Comparison of ENCODE assay signal across 8 cellular contexts in genomic region chrX:152817082-152817744, GRCh38. TPM values are rescaled to one million over a fixed set of nuclear protein-coding genes. Genes with fewer than 3 reads are reported as not detected.
A peak's percentile ranks its signal among the peaks of the same experiment; 100 is the strongest.
DNase-seq lines count a peak whose midpoint lies in the region; ATAC-seq, FAIRE-seq and TF ChIP-seq lines count a peak whose summit lies in the region.

No MANE protein-coding gene starts in this region.

- H2AFZ ChIP-seq in PC-9 = no peak overlapping the region

- no peak for TF ChIP-seq POLR2A in A549 (IDR thresholded peaks at IDR 0.05; ENCODE audit: low read length)

- no peak for FAIRE-seq in A549 (lab: Jason Lieb, UNC)

- H3K27ac ChIP-seq in A549 (no peak overlapping the region), PC-9 (no peak overlapping the region)

- TF ChIP-seq RAD21 in A549 (conservative IDR thresholded peaks at IDR 0.05 in 1 of 2, IDR thresholded peaks at IDR 0.05 in 1 of 2) = peak; percentile 73 to 74

- intact Hi-C loops in PC-9 (cut with micrococcal nuclease; ENCODE audit: unreplicated experiment) = loop anchor here (1.0 kb wide), 2 partner anchors 175 to 1068 kb away; no protein-coding TSS in a partner anchor

- no peak overlapping the region for H3K4me3 ChIP-seq in A549
- H3K4me3 ChIP-seq in GM06990 (replicated peaks; ENCODE audit: low read depth, low read length) = no peak overlapping the region
- H3K4me3 ChIP-seq in PC-9 = no peak overlapping the region

- H3K9me3 ChIP-seq in A549 = no peaks in the 10 kb centered on the region
- H3K9me3 ChIP-seq in PC-9 (ENCODE audit: insufficient read depth, low read depth) = no peaks in the 10 kb centered on the region

- ATAC-seq in A549 (peak; percentile 66 to 85; a peak in 3 of 6 replicates), HG03565 (IDR thresholded peaks at IDR 0.05; ENCODE audit: unreplicated experiment) (no peak)

- WGBS in A549 (ENCODE audit: missing lambda C conversion rate) = 6% methylated on average over 6 of the region's 6 CpGs

- CTCF ChIA-PET in A549 (lab: Yijun Ruan, JAX) (interaction anchor here (0.7 to 2.7 kb wide), 12 partner anchors 8 to 1111 kb away, joined by 3 to 10 read pairs (median 3); partner anchors contain the start of genes CETN2 and NSDHL), PC-9 (lab: Charles Lee) (no interaction called here)

- 0 out of 2 replicates have a peak, but pooled peaks cover 6% of the 10 kb centered on the region for H3F3A ChIP-seq in PC-9 (ENCODE audit: insufficient read depth, low read depth)

- H3K27me3 ChIP-seq in GM06990 (replicated peaks; ENCODE audit: control insufficient read depth, insufficient read depth, low read length) (no peaks in the 10 kb centered on the region), PC-9 (ENCODE audit: insufficient read depth, low read depth) (no peaks in the 10 kb centered on the region)

- H3K79me2 ChIP-seq in PC-9 (ENCODE audit: low read depth) = no peaks in the 10 kb centered on the region

- H3K4me1 ChIP-seq in A549 = no peaks in the 10 kb centered on the region
- no peaks in the 10 kb centered on the region for H3K4me1 ChIP-seq in PC-9 (replicated peaks; ENCODE audit: insufficient read depth)

- no peak for TF ChIP-seq EP300 in A549 (IDR thresholded peaks at IDR 0.05)

- H4K20me1 ChIP-seq in PC-9 (ENCODE audit: insufficient read depth) = no peaks in the 10 kb centered on the region

- no peaks in the 10 kb centered on the region for H3K36me3 ChIP-seq in GM06990 (ENCODE audit: control insufficient read depth, insufficient read depth, low read length)
- no peaks in the 10 kb centered on the region for H3K36me3 ChIP-seq in PC-9 (ENCODE audit: low read depth)

- H3K4me2 ChIP-seq in A549 (no peak overlapping the region; the same call in 2 of the 3 replicates), PC-9 (no peak overlapping the region)

- DNase-seq in A549 (ENCODE audit: low read depth in 1 of 2, low spot score in 1 of 2) = peak in 1 of 2 experiments; percentile 38
- DNase-seq in GM06990 (ENCODE audit: extremely low read depth, insufficient read length) = no peak
- DNase-seq in PC-9 = peak in 1 of 2 experiments; percentile 37
- peak; percentile 24 for DNase-seq in fibroblast of gingiva (ENCODE audit: low read depth)
- peak; percentile 10 for DNase-seq in stromal cell of bone marrow (ENCODE audit: low read depth)
- DNase-seq in T-helper 1 cell = no peak
- DNase-seq in stimulated activated CD4-positive, alpha-beta T cell treated with anti-CD3 and anti-CD28 coated beads, Interleukin-4, amount 100 ng/mL, for 1 hour = no peak

- TF ChIP-seq CTCF in A549 (IDR thresholded peaks at IDR 0.05) (peak; percentile 65), GM06990 (IDR thresholded peaks at IDR 0.05; ENCODE audit: insufficient read depth, low read length, poor library complexity, severe bottlenecking) (peak; percentile 56), PC-9 (conservative IDR thresholded peaks at IDR 0.05) (peak; percentile 78)

- no TSS peak for BruUV-seq in PC-9 (replicated peaks; lab: Mats Ljungman, UMichigan)

- no peaks in the 10 kb centered on the region for H3K9me2 ChIP-seq in PC-9 (ENCODE audit: insufficient read depth)

- POLR2A ChIA-PET in A549 (lab: Yijun Ruan, JAX) (no interaction called here), PC-9 (lab: Charles Lee; ENCODE audit: unreplicated experiment) (no interaction called here)

TF ChIP-seq in A549, 52 proteins besides CTCF, POLR2A, EP300 and RAD21:
- TF ChIP-seq TFCP2L1 (CRISPR knock-in tag; IDR thresholded peaks at IDR 0.05) = no peak
- peak; percentile 73 for TF ChIP-seq SMC3 (IDR thresholded peaks at IDR 0.05)

RNA-seq across cellular contexts. Expression of gene CETN2, which starts 13.3 kb away (rescaled TPM):
- polyA plus RNA-seq in A549 (2011; rRNA removed) = 64.7 and 69.2 TPM in 2 replicates
- 23.6 and 25.2 TPM in 2 replicates for polyA plus RNA-seq in A549 (2012; cell fraction: cytosol; rRNA removed)
- polyA plus RNA-seq in A549 (2012; cell fraction: nucleus; rRNA removed) = 6.3 and 9.7 TPM in 2 replicates
- 77.8 to 87.3 TPM (median 82.6 TPM) in 3 replicates for polyA plus RNA-seq in A549 (2017; fragmentation: RNase III; extraction: RNeasy Plus Mini Kit Qiagen cat#74134 plus additional on column Dnase treatment)
- polyA minus RNA-seq in A549 (2011; rRNA and poly(A)+ RNA removed) = 6.9 TPM in 2 replicates
- 66.9 and 78.6 TPM in 2 replicates for total RNA-seq in PC-9 (2021)

RNA-seq across cellular contexts. Expression of gene NSDHL, which starts 13.7 kb away (rescaled TPM):
- 24.9 and 26.9 TPM in 2 replicates for polyA plus RNA-seq in A549 (2011; rRNA removed)
- polyA plus RNA-seq in A549 (2012; cell fraction: cytosol; rRNA removed) = 38.5 and 39.1 TPM in 2 replicates
- polyA plus RNA-seq in A549 (2012; cell fraction: nucleus; rRNA removed) = 39.5 and 46.0 TPM in 2 replicates
- 43.0 to 51.3 TPM (median 50.5 TPM) in 3 replicates for polyA plus RNA-seq in A549 (2017; fragmentation: RNase III; extraction: RNeasy Plus Mini Kit Qiagen cat#74134 plus additional on column Dnase treatment)
- 16.5 and 21.6 TPM in 2 replicates for polyA minus RNA-seq in A549 (2011; rRNA and poly(A)+ RNA removed)
- total RNA-seq in PC-9 (2021) = 40.9 and 55.1 TPM in 2 replicates

RNA-seq across cellular contexts. Expression of gene MAGEA6, which starts 47.7 kb away (rescaled TPM):
- polyA plus RNA-seq in A549 (2011; rRNA removed) (15.2 and 21.2 TPM in 2 replicates), A549 (2017; fragmentation: RNase III; extraction: RNeasy Plus Mini Kit Qiagen cat#74134 plus additional on column Dnase treatment) (10.2 to 11.3 TPM (median 10.9 TPM) in 3 replicates)
- polyA plus RNA-seq in A549 (2012; cell fraction: cytosol; rRNA removed) = 7.4 and 8.6 TPM in 2 replicates
- polyA plus RNA-seq in A549 (2012; cell fraction: nucleus; rRNA removed) = 5.9 and 6.1 TPM in 2 replicates
- polyA minus RNA-seq in A549 (2011; rRNA and poly(A)+ RNA removed) = 9.6 and 12.0 TPM in 2 replicates
- total RNA-seq in PC-9 (2021) = 116 and 122 TPM in 2 replicates

RNA-seq across cellular contexts. Expression of gene CSAG3, which starts 58.2 kb away (rescaled TPM):
- polyA plus RNA-seq in A549 (2011; rRNA removed) (0.10 TPM in 1 of 2 replicates, not detected in the other), A549 (2017; fragmentation: RNase III; extraction: RNeasy Plus Mini Kit Qiagen cat#74134 plus additional on column Dnase treatment) (not detected in 3 replicates)
- polyA plus RNA-seq in A549 (2012; cell fraction: cytosol; rRNA removed) = not detected in 2 replicates
- polyA plus RNA-seq in A549 (2012; cell fraction: nucleus; rRNA removed) = not detected in 2 replicates
- polyA minus RNA-seq in A549 (2011; rRNA and poly(A)+ RNA removed) = not detected in 2 replicates
- total RNA-seq in PC-9 (2021) = 41.6 and 52.9 TPM in 2 replicates

Comparison
In these comparisons a context has a peak if more than half of its experiments do, and no peak if none do; other contexts are left out.
1. DNase-seq: peak in fibroblast of gingiva (single experiment) and stromal cell of bone marrow (single experiment); none in GM06990 (single experiment), T-helper 1 cell (0 of 5) and stimulated activated CD4-positive, alpha-beta T cell treated with anti-CD3 and anti-CD28 coated beads, Interleukin-4, amount 100 ng/mL, for 1 hour (single experiment).
2. Peak in every context shown above with its lines, with median percentiles within 50 percentile points of each other: CTCF ChIP-seq.